8 cellular contexts compared by ENCODE assay signal in the genomic region with DNA sequence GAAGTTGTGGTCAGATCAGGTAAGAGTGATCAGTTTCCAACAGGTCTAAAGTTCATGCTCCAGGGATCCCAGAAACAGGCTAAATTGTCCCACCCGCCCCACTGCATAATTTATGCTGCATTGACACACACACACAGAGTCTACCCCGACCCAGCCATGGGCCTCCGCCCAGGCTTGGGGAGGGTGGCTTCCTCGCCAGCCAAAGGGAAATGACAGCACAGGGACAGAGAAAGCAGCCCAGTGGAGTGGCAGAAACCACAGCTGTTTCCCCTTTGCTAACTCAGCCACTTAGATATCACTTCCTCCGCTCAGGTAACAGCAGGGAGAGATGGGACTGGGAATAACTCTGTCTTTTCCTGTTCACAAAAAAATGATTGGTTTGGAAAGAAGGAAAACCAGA. TPM values are rescaled to one million over a fixed set of nuclear protein-coding genes. Genes with fewer than 3 reads are reported as not detected.
A peak's percentile ranks its signal among the peaks of the same experiment; 100 is the strongest.
DNase-seq lines count a peak whose midpoint lies in the region; ATAC-seq and TF ChIP-seq lines count a peak whose summit lies in the region.

No MANE protein-coding gene starts in this region.

- H3K4me1 ChIP-seq in testis = peaks cover 26% of the 10 kb centered on the region

- H3K36me3 ChIP-seq in testis (ENCODE audit: low read depth, missing control alignments) = no peaks in the 10 kb centered on the region

- H3K4me3 Mint-ChIP-seq in activated naive CD8-positive, alpha-beta T cell treated with anti-CD3 and anti-CD28 coated beads, Interleukin-2, amount 50 U/mL, for 24 hours = no peak overlapping the region

- ATAC-seq in GM18909 (IDR thresholded peaks at IDR 0.05; ENCODE audit: poor library complexity, unreplicated experiment) = peak; percentile 74
- ATAC-seq in activated naive CD8-positive, alpha-beta T cell treated with anti-CD3 and anti-CD28 coated beads, Interleukin-2, amount 50 U/mL, for 24 hours = peak; percentile 66
- no peak for ATAC-seq in GM18873 (IDR thresholded peaks at IDR 0.05; ENCODE audit: low FRiP score, unreplicated experiment)
- no peak for ATAC-seq in GM18867 (IDR thresholded peaks at IDR 0.05; ENCODE audit: unreplicated experiment)

- no peak overlapping the region for H3K27ac ChIP-seq in testis

- no peaks in the 10 kb centered on the region for H3K36me3 Mint-ChIP-seq in activated naive CD8-positive, alpha-beta T cell treated with anti-CD3 and anti-CD28 coated beads, Interleukin-2, amount 50 U/mL, for 24 hours (ENCODE audit: low read depth)

- no peak overlapping the region for H3K4me3 ChIP-seq in testis

- peak; percentile 79 for DNase-seq in NCI-H2171 treated with DMSO at 0.1 percent for 48 hours (lab: John Stamatoyannopoulos, UW)
- peak; percentile 25 for DNase-seq in activated naive CD8-positive, alpha-beta T cell treated with anti-CD3 and anti-CD28 coated beads, Interleukin-2, amount 50 U/mL, for 24 hours
- DNase-seq in posterior vena cava (ENCODE audit: low spot score) = peak; percentile 80
- DNase-seq in AG20443 (ENCODE audit: low spot score) = no peak
- DNase-seq in testis = no peak

- 80 to 91% methylated on average over 5 of the region's 5 CpGs for WGBS in testis, 2 donors

- H3K9me3 ChIP-seq in testis = no peaks in the 10 kb centered on the region

- intact Hi-C loops in posterior vena cava (cut with DNase I) (no loop called here), testis (cut with DNase I; ENCODE audit: low total_unique reads) (no loop called here)

- no peak overlapping the region for H3K27ac Mint-ChIP-seq in activated naive CD8-positive, alpha-beta T cell treated with anti-CD3 and anti-CD28 coated beads, Interleukin-2, amount 50 U/mL, for 24 hours

- no peaks in the 10 kb centered on the region for H3K9me3 Mint-ChIP-seq in activated naive CD8-positive, alpha-beta T cell treated with anti-CD3 and anti-CD28 coated beads, Interleukin-2, amount 50 U/mL, for 24 hours

- no peak for TF ChIP-seq POLR2A in testis (IDR thresholded peaks at IDR 0.05)

- H3K27me3 Mint-ChIP-seq in activated naive CD8-positive, alpha-beta T cell treated with anti-CD3 and anti-CD28 coated beads, Interleukin-2, amount 50 U/mL, for 24 hours = no peaks in the 10 kb centered on the region

- peaks cover 13% of the 10 kb centered on the region for H3K4me1 Mint-ChIP-seq in activated naive CD8-positive, alpha-beta T cell treated with anti-CD3 and anti-CD28 coated beads, Interleukin-2, amount 50 U/mL, for 24 hours

- no peak for TF ChIP-seq CTCF in testis (IDR thresholded peaks at IDR 0.05)

- H3K27me3 ChIP-seq in testis = no peaks in the 10 kb centered on the region

RNA-seq across cellular contexts. Expression of gene SH3PXD2A, which starts 9.4 kb away (rescaled TPM):
- total RNA-seq in posterior vena cava (10 to 100 TPM; 62.6 to 93.6 TPM), testis (10 to 100 TPM; 10.8 to 12.0 TPM)
- 12.1 TPM for polyA plus RNA-seq in testis (ENCODE audit: insufficient read depth, low read depth, low replicate concordance)

Comparison
In these comparisons a context has a peak if more than half of its experiments do, and no peak if none do; other contexts are left out.
1. ATAC-seq: peak in GM18909 (single experiment) and activated naive CD8-positive, alpha-beta T cell treated with anti-CD3 and anti-CD28 coated beads, Interleukin-2, amount 50 U/mL, for 24 hours (single experiment); none in GM18873 (single experiment) and GM18867 (single experiment).
2. DNase-seq: peak in NCI-H2171 treated with DMSO at 0.1 percent for 48 hours (single experiment), activated naive CD8-positive, alpha-beta T cell treated with anti-CD3 and anti-CD28 coated beads, Interleukin-2, amount 50 U/mL, for 24 hours (single experiment) and posterior vena cava (single experiment); none in AG20443 (single experiment) and testis (single experiment).
3. RNA of gene SH3PXD2A, which starts 9.4 kb away (total RNA-seq): 62.6 to 93.6 TPM in posterior vena cava; 10.8 to 12.0 TPM in testis; every median in the first group is over 4 times any median in the second.